1 cellular context compared by ENCODE assay signal in the genomic region with DNA sequence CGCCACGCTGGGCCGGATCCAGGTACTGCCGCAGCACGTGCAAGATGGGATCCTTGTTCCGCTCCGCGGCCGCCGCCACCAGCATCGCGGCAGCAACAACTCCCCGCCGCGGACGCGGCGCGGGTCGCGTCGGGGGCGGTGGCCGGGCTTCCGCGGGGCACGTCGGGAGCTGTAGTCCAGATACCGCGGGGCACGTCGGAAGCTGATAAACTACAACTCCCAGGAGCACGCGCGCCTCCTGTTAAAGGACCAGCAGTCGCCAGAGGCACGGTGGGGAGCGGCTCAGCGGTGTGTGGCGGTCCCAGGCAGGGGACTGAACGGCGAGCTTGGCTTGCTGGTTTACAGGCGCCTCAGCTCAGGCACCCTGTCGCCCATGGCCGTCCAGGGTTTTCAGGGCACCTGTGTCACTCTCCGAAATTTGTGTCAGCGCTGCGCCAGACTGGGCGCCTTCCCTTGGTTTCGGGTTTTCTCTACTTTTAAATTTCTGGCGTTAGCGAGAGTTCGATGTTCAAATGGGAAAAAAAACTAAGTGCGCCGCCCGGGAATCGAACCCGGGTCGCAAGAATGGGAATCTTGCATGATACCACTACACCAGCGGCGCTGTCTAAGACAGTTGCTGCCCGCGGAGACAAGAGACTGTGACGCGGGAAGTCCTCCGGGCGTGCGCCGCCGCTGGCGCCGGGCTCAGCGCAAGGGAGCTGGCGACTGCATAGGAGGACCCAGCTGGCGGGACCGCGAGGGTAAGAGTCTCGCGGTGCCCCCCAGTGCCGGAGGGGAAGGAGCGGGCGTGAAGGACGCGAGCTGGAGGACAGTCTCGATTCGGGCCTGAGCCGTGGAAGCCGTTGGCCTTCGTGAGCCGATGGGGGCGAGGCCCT.
TF ChIP-seq lines count a peak whose summit lies in the region.

METTL26 (minus strand) TSS at position 100 of the 875 bp plus-strand sequence; CDS start at position 85, 15 bp downstream.

TF ChIP-seq in SK-N-SH, 30 proteins besides CTCF, POLR2A, EP300 and RAD21 (continued from another document):
- peak; percentile 18; the same call in 1 of the 2 replicates for TF ChIP-seq YY1 (IDR thresholded peaks at IDR 0.05; ENCODE audit: low read depth)
- peak; percentile 60; the same call in 1 of the 2 replicates for TF ChIP-seq SIN3A (IDR thresholded peaks at IDR 0.05; ENCODE audit: borderline replicate concordance, low read depth, low read length)
- no peak for TF ChIP-seq USF2 (IDR thresholded peaks at IDR 0.05; ENCODE audit: borderline replicate concordance, low read depth, low read length)
- peak; percentile 96 for TF ChIP-seq MXI1 (IDR thresholded peaks at IDR 0.05; ENCODE audit: low read depth, low read length)
- TF ChIP-seq PBX3 (IDR thresholded peaks at IDR 0.05) = no peak
- 0 out of 2 replicates have a peak, but pooled peaks have one; percentile 41 for TF ChIP-seq ELF1 (IDR thresholded peaks at IDR 0.05)
- TF ChIP-seq CHD2 (IDR thresholded peaks at IDR 0.05; ENCODE audit: low read length, partially characterized antibody) = peak; percentile 84
- peak; percentile 52; the same call in 1 of the 2 replicates for TF ChIP-seq GABPA (IDR thresholded peaks at IDR 0.05; ENCODE audit: low read depth)
- TF ChIP-seq NRF1 (IDR thresholded peaks at IDR 0.05; ENCODE audit: low read depth, low read length) = no peak
- TF ChIP-seq TCF12 (IDR thresholded peaks at IDR 0.05) = peak; percentile 18; the same call in 1 of the 2 replicates
- TF ChIP-seq ZBTB33 (IDR thresholded peaks at IDR 0.05; ENCODE audit: borderline replicate concordance, low read depth) = peak; percentile 85; the same call in 1 of the 2 replicates
- TF ChIP-seq FOXJ3 (CRISPR knock-in tag; IDR thresholded peaks at IDR 0.05) = no peak
- TF ChIP-seq RFX5 (IDR thresholded peaks at IDR 0.05; ENCODE audit: low read length) = no peak
- TF ChIP-seq TEAD4 (IDR thresholded peaks at IDR 0.05; ENCODE audit: borderline replicate concordance, insufficient read depth) = peak; percentile 94
- peak; percentile 70 for TF ChIP-seq FOSL2 (IDR thresholded peaks at IDR 0.05; ENCODE audit: borderline replicate concordance, low read depth)
- TF ChIP-seq MEF2A (IDR thresholded peaks at IDR 0.05; ENCODE audit: borderline replicate concordance, low read depth) = no peak
